Comparison of ENCODE assay signal across 24 cellular contexts in the genomic region with DNA sequence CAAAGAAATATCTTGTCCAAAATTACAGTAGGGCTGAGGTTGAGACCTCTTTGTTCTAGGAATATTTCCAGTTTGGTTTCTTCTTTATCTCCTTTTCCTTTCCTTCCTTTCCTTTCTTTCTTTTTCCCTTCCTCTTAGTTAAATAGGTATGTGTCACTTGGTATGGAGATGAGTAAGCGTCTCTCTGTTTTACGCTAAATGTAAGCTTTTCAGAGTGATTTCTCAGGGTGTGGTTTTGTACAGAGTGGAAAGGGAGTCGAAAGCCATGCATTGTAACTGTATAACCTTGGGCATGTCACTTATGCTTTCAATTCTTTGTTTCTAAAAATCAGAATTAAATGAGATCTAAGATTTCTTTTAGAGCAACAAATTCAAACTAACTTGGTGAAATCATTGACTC. TPM values are rescaled to one million over a fixed set of nuclear protein-coding genes. Genes with fewer than 3 reads are reported as not detected.
"Had no signal": no experiment of that assay in that cellular context is flagged by ENCODE, and none has a peak within 500 bp of the region (broad histone marks: within the 10 kb centered on the region; RNA-seq: fewer than 3 reads in every experiment).

No MANE protein-coding gene starts in this region.

- H3K27ac ChIP-seq: KMS-11, SJSA1, SK-N-MC had no signal

- ATAC-seq: K562 had no signal

- H3K9me3 ChIP-seq: SJSA1 had no signal

- H3K4me3 ChIP-seq: K562, SJSA1, SK-N-MC had no signal

- H3K4me1 Mint-ChIP-seq: IgD-negative memory B cell had no signal

- H3K27ac Mint-ChIP-seq: IgD-negative memory B cell had no signal

- H3K27me3 ChIP-seq: SJSA1 had no signal

- H3K9ac ChIP-seq: KMS-11 had no signal

- FAIRE-seq: HTR-8/SVneo, K562, RCC 7860 had no signal

- H3K4me2 ChIP-seq: KMS-11 had no signal

- H3K4me3 Mint-ChIP-seq: IgD-negative memory B cell had no signal

- H3K36me3 Mint-ChIP-seq: IgD-negative memory B cell had no signal

- H3K36me3 ChIP-seq: SJSA1 had no signal

- DNase-seq: Kasumi-1, MV-4-11, NCI-H1048, NCI-H1105, NCI-H1417, NCI-H1436 treated with DMSO at 0.1 percent for 48 hours, NCI-H1694, NCI-H187 treated with DMSO at 0.1 percent for 48 hours, NCI-H2029 treated with DMSO at 0.1 percent for 48 hours, NCI-H2227 treated with DMSO at 0.1 percent for 48 hours, NCI-H510A, NCI-H69, NCI-H774, OCI-M1, Right ventricle myocardium superior, RPMI8226, SIG-M5 had no signal

- H3K27me3 Mint-ChIP-seq: IgD-negative memory B cell had no signal

- H3K4me1 ChIP-seq: SJSA1 had no signal

RNA-seq across cellular contexts. Expression of gene TLL1, which starts 54.8 kb away (rescaled TPM):
- total RNA-seq: K562, SJSA1 had no signal
- polyA plus RNA-seq: IgD-negative memory B cell, K562 had no signal
